ENCODE assay signal across 2 cellular contexts in the genomic region with DNA sequence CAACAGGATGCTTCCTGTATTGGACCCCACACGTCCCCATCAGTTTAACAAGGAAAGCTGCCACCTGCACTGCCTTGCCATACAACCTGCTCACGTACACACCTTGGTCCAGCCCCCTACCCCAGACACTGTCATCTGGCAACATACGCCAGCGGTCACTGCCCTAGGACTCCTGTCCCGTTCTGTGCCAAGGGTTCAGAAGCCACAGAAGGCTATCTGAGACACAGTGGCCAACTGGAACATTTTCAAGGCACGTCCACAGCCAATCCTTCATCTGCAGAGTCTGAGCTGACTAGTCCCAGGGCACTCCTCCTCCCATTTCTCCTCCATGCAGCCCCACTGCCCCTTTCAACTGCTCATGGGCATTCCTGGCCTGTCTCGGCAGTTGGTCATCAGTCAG. TPM values are rescaled to one million over a fixed set of nuclear protein-coding genes. Genes with fewer than 3 reads are reported as not detected.
"Had no signal": no experiment of that assay in that cellular context is flagged by ENCODE, and none has a peak within 500 bp of the region (broad histone marks: within the 10 kb centered on the region; RNA-seq: fewer than 3 reads in every experiment).

No MANE protein-coding gene starts in this region.

RNA-seq across cellular contexts. Expression of a gene that starts 2.6 kb away (rescaled TPM):
- total RNA-seq: G401 had no signal

RNA-seq across cellular contexts. Expression of a gene that starts 7.9 kb away (rescaled TPM):
- total RNA-seq: G401, GM12878 had no signal

RNA-seq across cellular contexts. Expression of a gene that starts 7.9 kb away (rescaled TPM):
- total RNA-seq: G401, GM12878 had no signal

RNA-seq across cellular contexts. Expression of a gene that starts 28.0 kb away (rescaled TPM):
- total RNA-seq: G401, GM12878 had no signal

RNA-seq across cellular contexts. Expression of a gene that starts 28.1 kb away (rescaled TPM):
- total RNA-seq: G401, GM12878 had no signal
